In genomic region chr10:76036410-76036940, GRCh38 we compare ENCODE assay signal across 8 cellular contexts.
DNase-seq lines count a peak whose midpoint lies in the region; ATAC-seq and TF ChIP-seq lines count a peak whose summit lies in the region.

No MANE protein-coding gene starts in this region.

- peak; percentile 64 to 90 (median 84); a peak in 5 of 6 replicates for TF ChIP-seq CTCF in HCT116 (IDR thresholded peaks at IDR 0.05 in 2 of 3, conservative IDR thresholded peaks at IDR 0.05 in 1 of 3; ENCODE audit: borderline replicate concordance in 1 of 3, insufficient read depth in 1 of 3, low read depth in 2 of 3, low read length in 2 of 3)

- H3K9me3 Mint-ChIP-seq in stimulated activated naive CD8-positive, alpha-beta T cell treated with anti-CD3 and anti-CD28 coated beads, Interleukin-15, amount 100 ng/mL, for 72 hours: peaks cover 0 to 7% of the 10 kb centered on the region in 2 donors

- no peaks in the 10 kb centered on the region for H4K20me1 ChIP-seq in HCT116 (ENCODE audit: insufficient read depth)

- TF ChIP-seq POLR2A in HCT116 (IDR thresholded peaks at IDR 0.05; ENCODE audit: borderline replicate concordance, extremely low read depth, insufficient read depth, insufficient read length): no peak

- CTCF ChIA-PET in HCT116 (lab: Charles Lee): interaction anchor here (0.6 to 3.4 kb wide), 26 partner anchors 9 to 641 kb away, joined by 3 to 37 read pairs (median 4); partner anchors contain the start of gene ZNF503

- peak; percentile 95 for ATAC-seq in HCT116
- no peak for ATAC-seq in stimulated activated naive CD8-positive, alpha-beta T cell treated with anti-CD3 and anti-CD28 coated beads, Interleukin-15, amount 100 ng/mL, for 72 hours

- no peak overlapping the region for H3K4me3 ChIP-seq in HCT116 (replicated peaks in 1 of 2; ENCODE audit: low read depth in 1 of 2, low read length in 2 of 2)

- no peaks in the 10 kb centered on the region for H3K9me2 ChIP-seq in HCT116 (ENCODE audit: insufficient read depth)

- H3K9me3 ChIP-seq in HCT116 (ENCODE audit: control insufficient read depth in 1 of 2, insufficient read depth in 1 of 2, low read depth in 1 of 2, low read length in 2 of 2): no peaks in the 10 kb centered on the region

- POLR2A ChIA-PET in HCT116 (lab: Charles Lee): interaction anchor here (1.3 to 1.7 kb wide), 2 partner anchors 9 to 635 kb away, joined by 3 to 17 read pairs; partner anchors contain the start of gene ZNF503

- no peak overlapping the region for H2AFZ ChIP-seq in HCT116 (ENCODE audit: low read depth, low read length, poor library complexity, severe bottlenecking)

- no peaks in the 10 kb centered on the region for H3K79me2 ChIP-seq in HCT116 (ENCODE audit: insufficient read depth, low read length)

- H3K4me2 ChIP-seq in HCT116 (ENCODE audit: low read length): no peak overlapping the region

- H3K27ac ChIP-seq in HCT116 (ENCODE audit: low read depth, low read length): no peak overlapping the region

- no peak overlapping the region for H3K4me3 Mint-ChIP-seq in stimulated activated naive CD8-positive, alpha-beta T cell treated with anti-CD3 and anti-CD28 coated beads, Interleukin-15, amount 100 ng/mL, for 72 hours

- TF ChIP-seq RAD21 in HCT116 (IDR thresholded peaks at IDR 0.05; ENCODE audit: low read depth): peak; percentile 81

- H3K27me3 ChIP-seq in HCT116 (ENCODE audit: insufficient read depth, low read length): peaks cover 2% of the 10 kb centered on the region; the same call in 1 of the 2 replicates

- no peak overlapping the region for H3K9ac ChIP-seq in HCT116 (ENCODE audit: low read length)

- H3K27ac Mint-ChIP-seq in stimulated activated naive CD8-positive, alpha-beta T cell treated with anti-CD3 and anti-CD28 coated beads, Interleukin-15, amount 100 ng/mL, for 72 hours: peak overlapping the region in 1 of 2 donors; percentile 5

- H3K4me1 Mint-ChIP-seq in stimulated activated naive CD8-positive, alpha-beta T cell treated with anti-CD3 and anti-CD28 coated beads, Interleukin-15, amount 100 ng/mL, for 72 hours: no peaks in the 10 kb centered on the region

- RAD21 ChIA-PET in HCT116 (lab: Charles Lee; ENCODE audit: low non-redundant PET in 1 of 2, low total read pairs in 2 of 2, uncharacterized antibody in 2 of 2, unreplicated experiment in 2 of 2): interaction anchor here (0.6 to 1.1 kb wide), 2 partner anchors 10 to 642 kb away, joined by 3 read pairs; no protein-coding TSS in a partner anchor

- intact Hi-C loops in HCT116 (cut with micrococcal nuclease): loop anchor here (1.0 to 10.0 kb wide), 5 partner anchors 266 to 1076 kb away; no protein-coding TSS in a partner anchor

- DNase-seq in NCI-H2107 treated with DMSO at 0.1 percent for 48 hours (lab: John Stamatoyannopoulos, UW; ENCODE audit: unreplicated experiment): peak; percentile 6
- no peak for DNase-seq in NCI-H2107 (lab: John Stamatoyannopoulos, UW)
- DNase-seq in HCT116 (ENCODE audit: low read depth, low spot score): peak; percentile 26
- peak; percentile 4 for DNase-seq in NCI-H128 (lab: John Stamatoyannopoulos, UW; ENCODE audit: unreplicated experiment)
- peak; percentile 44 to 61 for DNase-seq in activated CD4-positive, alpha-beta T cell treated with anti-CD3 and anti-CD28 coated beads, Interleukin-2, amount 50 U/mL, for 48 hours
- peak; percentile 66 for DNase-seq in epidermal melanocyte (ENCODE audit: insufficient read length, low spot score)
- DNase-seq in midbrain (lab: John Stamatoyannopoulos, UW): peak; percentile 54
- peak; percentile 10 to 37 for DNase-seq in stimulated activated naive CD8-positive, alpha-beta T cell treated with anti-CD3 and anti-CD28 coated beads, Interleukin-15, amount 100 ng/mL, for 72 hours

- H3K4me1 ChIP-seq in HCT116 (ENCODE audit: control insufficient read depth in 1 of 2, insufficient read depth in 2 of 2, low read length in 2 of 2): peaks cover 0 to 8% of the 10 kb centered on the region in 2 experiments; a peak in 1 of 4 replicates

- BruUV-seq in HCT116 (replicated peaks; lab: Mats Ljungman, UMichigan): no TSS peak

- no peaks in the 10 kb centered on the region for H3K36me3 ChIP-seq in HCT116 (ENCODE audit: control insufficient read depth in 1 of 2, insufficient read depth in 2 of 2, low read length in 2 of 2)

- H3K27me3 Mint-ChIP-seq in stimulated activated naive CD8-positive, alpha-beta T cell treated with anti-CD3 and anti-CD28 coated beads, Interleukin-15, amount 100 ng/mL, for 72 hours: peaks cover 7% of the 10 kb centered on the region

TF ChIP-seq in HCT116, 20 proteins besides CTCF, POLR2A, EP300 and RAD21:
- TF ChIP-seq ZFX (IDR thresholded peaks at IDR 0.05) (no peak), ZBTB33 (IDR thresholded peaks at IDR 0.05; ENCODE audit: extremely low read depth, insufficient replicate concordance, low read length) (no peak)
